ENCODE assay signal across 7 cellular contexts in the genomic region with DNA sequence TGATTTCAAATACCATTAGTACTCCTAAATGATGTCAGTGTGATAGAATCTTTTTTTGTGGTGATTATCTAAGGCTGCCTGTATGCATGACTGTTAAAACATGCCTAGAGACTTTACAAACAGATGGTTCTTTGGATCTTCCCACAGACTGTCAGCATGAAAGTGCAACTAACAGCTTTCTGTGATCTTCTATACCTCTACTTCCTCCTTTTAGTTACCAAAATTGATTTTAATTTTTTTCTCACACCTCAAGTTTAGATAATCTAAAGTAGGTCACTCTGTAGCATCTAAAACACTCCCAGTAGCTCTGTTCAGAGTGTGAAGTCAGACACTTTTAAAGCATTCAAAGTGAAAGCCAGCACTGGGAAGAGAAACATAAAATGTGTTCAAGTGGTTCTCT.
DNase-seq lines count a peak whose midpoint lies in the region; ATAC-seq and TF ChIP-seq lines count a peak whose summit lies in the region.

No MANE protein-coding gene starts in this region.

- POLR2A ChIA-PET in naive thymus-derived CD4-positive, alpha-beta T cell (lab: Charles Lee), result no interaction called here

- DNase-seq in OCI-M1 (lab: John Stamatoyannopoulos, UW), result peak; percentile 90
- peak in 7 of 9 donors; percentile 9 to 56 (median 25) for DNase-seq in naive thymus-derived CD4-positive, alpha-beta T cell
- DNase-seq in hepatocyte (ENCODE audit: low spot score), result no peak
- no peak for DNase-seq in NCI-H2029 (lab: John Stamatoyannopoulos, UW)

- H3K4me2 ChIP-seq in hepatocyte, result no peak overlapping the region

- intact Hi-C loops in naive thymus-derived CD4-positive, alpha-beta T cell (cut with micrococcal nuclease), result loop anchor here in 1 of 2 donors (1.0 to 5.0 kb wide), 5 partner anchors 53 to 236 kb away; no protein-coding TSS in a partner anchor

- CTCF ChIA-PET in naive thymus-derived CD4-positive, alpha-beta T cell (lab: Charles Lee), result no interaction called here

- TF ChIP-seq CTCF in hepatocyte (IDR thresholded peaks at IDR 0.05; ENCODE audit: poor library complexity) (no peak), gastroesophageal sphincter (IDR thresholded peaks at IDR 0.05) (no peak)

- no peaks in the 10 kb centered on the region for H3K79me2 ChIP-seq in hepatocyte

- H3K27ac Mint-ChIP-seq in naive thymus-derived CD4-positive, alpha-beta T cell, result peak overlapping the region in 8 of 9 donors; percentile 4 to 73 (median 44)

- no peak overlapping the region for H3K4me3 ChIP-seq in naive thymus-derived CD4-positive, alpha-beta T cell (ENCODE audit: low read length)
- H3K4me3 ChIP-seq in hepatocyte (no peak overlapping the region), gastroesophageal sphincter (no peak overlapping the region)

- no peaks in the 10 kb centered on the region for H3K9me3 ChIP-seq in naive thymus-derived CD4-positive, alpha-beta T cell (ENCODE audit: control insufficient read depth in 2 of 3, low read length in 3 of 3)
- H3K9me3 ChIP-seq in hepatocyte (ENCODE audit: low read depth) (no peaks in the 10 kb centered on the region), gastroesophageal sphincter (no peaks in the 10 kb centered on the region)

- peak; percentile 96 for ATAC-seq in GM19023 (IDR thresholded peaks at IDR 0.05; ENCODE audit: unreplicated experiment)
- ATAC-seq in HG02852 (IDR thresholded peaks at IDR 0.05; ENCODE audit: unreplicated experiment), result peak; percentile 98
- peak; percentile 90 for ATAC-seq in naive thymus-derived CD4-positive, alpha-beta T cell
- no peak for ATAC-seq in gastroesophageal sphincter

- peaks cover 28 to 56% (median 43%) of the 10 kb centered on the region in 7 donors for H3K4me1 Mint-ChIP-seq in naive thymus-derived CD4-positive, alpha-beta T cell

- peaks cover 0 to 4% (median 0%) of the 10 kb centered on the region in 11 donors for H3K9me3 Mint-ChIP-seq in naive thymus-derived CD4-positive, alpha-beta T cell

- H3K4me1 ChIP-seq in naive thymus-derived CD4-positive, alpha-beta T cell (ENCODE audit: control insufficient read depth in 2 of 2, insufficient read depth in 2 of 2, low read length in 2 of 2), result peaks cover 23 to 48% of the 10 kb centered on the region in 2 donors
- H3K4me1 ChIP-seq in hepatocyte (ENCODE audit: insufficient read depth) (no peaks in the 10 kb centered on the region), gastroesophageal sphincter (no peaks in the 10 kb centered on the region)

- no peak overlapping the region for H3K27ac ChIP-seq in naive thymus-derived CD4-positive, alpha-beta T cell (ENCODE audit: low read depth, low read length)
- H3K27ac ChIP-seq in hepatocyte (no peak overlapping the region), gastroesophageal sphincter (no peak overlapping the region)

- H3K9me2 ChIP-seq in hepatocyte (replicated peaks; ENCODE audit: insufficient read depth), result no peaks in the 10 kb centered on the region

- TF ChIP-seq POLR2A in gastroesophageal sphincter (IDR thresholded peaks at IDR 0.05), result no peak

- no peaks in the 10 kb centered on the region for H4K20me1 ChIP-seq in hepatocyte (ENCODE audit: insufficient read depth, poor library complexity, severe bottlenecking)

- no peaks in the 10 kb centered on the region for H3K36me3 ChIP-seq in naive thymus-derived CD4-positive, alpha-beta T cell (ENCODE audit: control insufficient read depth in 2 of 3, insufficient read depth in 3 of 3, low read length in 3 of 3)
- H3K36me3 ChIP-seq in hepatocyte (replicated peaks; ENCODE audit: insufficient read depth, low read depth), result no peaks in the 10 kb centered on the region
- no peaks in the 10 kb centered on the region for H3K36me3 ChIP-seq in gastroesophageal sphincter

- H3K27me3 Mint-ChIP-seq in naive thymus-derived CD4-positive, alpha-beta T cell, result peaks cover 0 to 14% (median 0%) of the 10 kb centered on the region in 5 donors

- peak overlapping the region in 7 of 10 donors; percentile 8 to 55 (median 32) for H3K4me3 Mint-ChIP-seq in naive thymus-derived CD4-positive, alpha-beta T cell

- peaks cover 0 to 18% (median 0%) of the 10 kb centered on the region in 5 donors for H3K36me3 Mint-ChIP-seq in naive thymus-derived CD4-positive, alpha-beta T cell

- no peak for TF ChIP-seq EP300 in gastroesophageal sphincter (IDR thresholded peaks at IDR 0.05)

- H2AFZ ChIP-seq in hepatocyte, result no peak overlapping the region

- no peaks in the 10 kb centered on the region for H3K27me3 ChIP-seq in naive thymus-derived CD4-positive, alpha-beta T cell (ENCODE audit: control insufficient read depth in 2 of 2, insufficient read depth in 2 of 2, low read length in 2 of 2)
- no peaks in the 10 kb centered on the region for H3K27me3 ChIP-seq in hepatocyte
- no peaks in the 10 kb centered on the region for H3K27me3 ChIP-seq in gastroesophageal sphincter

Comparison
In these comparisons a context has a peak if more than half of its experiments do, and no peak if none do; other contexts are left out.
1. DNase-seq: peak in OCI-M1 (single experiment) and naive thymus-derived CD4-positive, alpha-beta T cell (7 of 9); none in hepatocyte (single experiment) and NCI-H2029 (single experiment).